8 cellular contexts compared by ENCODE assay signal in genomic region chr16:71882505-71883192, GRCh38. TPM values are rescaled to one million over a fixed set of nuclear protein-coding genes. Genes with fewer than 3 reads are reported as not detected.
DNase-seq lines count a peak whose midpoint lies in the region; ATAC-seq and TF ChIP-seq lines count a peak whose summit lies in the region.

No MANE protein-coding gene starts in this region.

- peaks cover 18% of the 10 kb centered on the region for H3K36me3 Mint-ChIP-seq in progenitor cell of endocrine pancreas (ENCODE audit: insufficient read depth)

- DNase-seq in DMS53 treated with DMSO at 0.1 percent for 48 hours (lab: John Stamatoyannopoulos, UW; ENCODE audit: unreplicated experiment), result peak; percentile 49
- peak; percentile 43 for DNase-seq in MG63
- peak; percentile 75 for DNase-seq in T follicular helper cell (ENCODE audit: low read depth)
- DNase-seq in amniotic epithelial cell (ENCODE audit: low read depth), result peak; percentile 70
- DNase-seq in left cardiac atrium, result no peak
- DNase-seq in progenitor cell of endocrine pancreas (ENCODE audit: low spot score, unreplicated experiment), result peak; percentile 49
- no peak for DNase-seq in aorta

- H3K27ac ChIP-seq in aorta (ENCODE audit: low read depth in 1 of 2, low read length in 2 of 2), result peak overlapping the region; percentile 39 to 46

- H3K27me3 Mint-ChIP-seq in progenitor cell of endocrine pancreas, result no peaks in the 10 kb centered on the region

- ATAC-seq in GM21825 (IDR thresholded peaks at IDR 0.05; ENCODE audit: unreplicated experiment) (peak; percentile 42), left cardiac atrium (peak; percentile 34 to 37), aorta (ENCODE audit: low FRiP score) (peak; percentile 82)

- peaks cover 13% of the 10 kb centered on the region for H3K4me1 Mint-ChIP-seq in progenitor cell of endocrine pancreas (ENCODE audit: low read depth)

- no peaks in the 10 kb centered on the region for H3K4me1 ChIP-seq in aorta (ENCODE audit: control insufficient read depth in 1 of 2, insufficient read depth in 2 of 2, low read length in 2 of 2)

- peak; percentile 87 for TF ChIP-seq CTCF in progenitor cell of endocrine pancreas (IDR thresholded peaks at IDR 0.05; ENCODE audit: unreplicated experiment)

- H3K4me3 Mint-ChIP-seq in progenitor cell of endocrine pancreas (ENCODE audit: low read depth), result peak overlapping the region; percentile 87

- no peaks in the 10 kb centered on the region for H3K9me3 Mint-ChIP-seq in progenitor cell of endocrine pancreas (ENCODE audit: low read depth)

- intact Hi-C loops in left cardiac atrium (cut with DNase I), result loop anchor here in 1 of 2 donors (5.0 kb wide), 2 partner anchors 75 to 80 kb away; partner anchors contain the start of gene AP1G1
- intact Hi-C loops in aorta (cut with DNase I), result loop anchor here (5.0 to 10.0 kb wide), 4 partner anchors 45 to 82 kb away; partner anchors contain the start of gene AP1G1 (in 1 of the 2)

- H3K36me3 ChIP-seq in MG63 (no peaks in the 10 kb centered on the region; the same call in 1 of the 2 replicates), aorta (ENCODE audit: control insufficient read depth in 1 of 2, insufficient read depth in 2 of 2, low read length in 1 of 2) (peaks cover 0 to 2% of the 10 kb centered on the region in 2 donors)

- no peaks in the 10 kb centered on the region for H3K9me3 ChIP-seq in MG63
- no peaks in the 10 kb centered on the region for H3K9me3 ChIP-seq in aorta (ENCODE audit: control insufficient read depth, low read length)

- peak overlapping the region; percentile 92 for H3K27ac Mint-ChIP-seq in progenitor cell of endocrine pancreas

- H3K27me3 ChIP-seq in MG63, result no peaks in the 10 kb centered on the region
- no peaks in the 10 kb centered on the region for H3K27me3 ChIP-seq in aorta (ENCODE audit: control insufficient read depth in 1 of 2, insufficient read depth in 2 of 2, low read length in 1 of 2)

- H3K4me3 ChIP-seq in MG63 (peak overlapping the region; percentile 57), aorta (ENCODE audit: low read length in 2 of 2) (peak overlapping the region; percentile 58 to 86)

- 2% methylated on average over 10 of the region's 10 CpGs for WGBS in aorta, 2 donors

RNA-seq across cellular contexts. Expression of gene ZNF821, which starts 1.3 kb away (rescaled TPM):
- total RNA-seq in MG63 (2014; rRNA removed; shearing (Covaris generic); ENCODE audit: low replicate concordance), result 4.3 and 17.7 TPM in 2 replicates
- total RNA-seq in left cardiac atrium (1 to 10 TPM; 3.6 to 5.7 TPM), progenitor cell of endocrine pancreas (32.3 and 32.6 TPM in 2 replicates), aorta (1 to 10 TPM; 7.9 to 9.9 TPM)
- 1 to 10 TPM; 5.4 to 9.2 TPM for polyA plus RNA-seq in aorta

RNA-seq across cellular contexts. Expression of gene IST1, which starts 12.7 kb away (rescaled TPM):
- 93.5 and 95.1 TPM in 2 replicates for total RNA-seq in MG63 (2014; rRNA removed; shearing (Covaris generic); ENCODE audit: low replicate concordance)
- 100 to 1,000 TPM; 117 to 138 TPM for total RNA-seq in left cardiac atrium
- total RNA-seq in progenitor cell of endocrine pancreas, result 280 and 304 TPM in 2 replicates
- 100 to 1,000 TPM; 152 to 202 TPM for total RNA-seq in aorta
- 100 to 1,000 TPM in 1 of 2 donors, 10 to 100 TPM in 1; 52.5 to 150 TPM for polyA plus RNA-seq in aorta

RNA-seq across cellular contexts. Expression of gene ATXN1L, which starts 36.9 kb away (rescaled TPM):
- total RNA-seq in MG63 (2014; rRNA removed; shearing (Covaris generic); ENCODE audit: low replicate concordance), result 1.2 and 6.5 TPM in 2 replicates
- total RNA-seq in left cardiac atrium (10 to 100 TPM; 16.8 to 21.4 TPM), progenitor cell of endocrine pancreas (28.5 and 28.6 TPM in 2 replicates), aorta (10 to 100 TPM; 30.4 to 31.2 TPM)
- polyA plus RNA-seq in aorta, result 10 to 100 TPM in 1 of 2 donors, 1 to 10 TPM in 1; 7.9 to 10.8 TPM

Comparison
In these comparisons a context has a peak if more than half of its experiments do, and no peak if none do; other contexts are left out.
1. DNase-seq: peak in DMS53 treated with DMSO at 0.1 percent for 48 hours (single experiment), MG63 (single experiment), T follicular helper cell (single experiment), amniotic epithelial cell (single experiment) and progenitor cell of endocrine pancreas (single experiment); none in left cardiac atrium (single experiment) and aorta (0 of 2).
2. Peak in every context shown above with its lines, with median percentiles within 50 percentile points of each other: ATAC-seq.